8 cellular contexts compared by ENCODE assay signal in genomic region chr1:201709564-201710295, GRCh38.
DNase-seq lines count a peak whose midpoint lies in the region; ATAC-seq and TF ChIP-seq lines count a peak whose summit lies in the region.

No MANE protein-coding gene starts in this region.

- H3K9me3 ChIP-seq in PC-9 (ENCODE audit: insufficient read depth, low read depth) = no peaks in the 10 kb centered on the region
- no peaks in the 10 kb centered on the region for H3K9me3 ChIP-seq in transverse colon

- POLR2A ChIA-PET in PC-9 (lab: Charles Lee; ENCODE audit: unreplicated experiment) = interaction anchor here (0.7 kb wide), 1 partner anchor 86 kb away, joined by 4 read pairs; no protein-coding TSS in a partner anchor

- H3K27me3 ChIP-seq in PC-9 (ENCODE audit: insufficient read depth, low read depth) (no peaks in the 10 kb centered on the region), foreskin keratinocyte (no peaks in the 10 kb centered on the region), transverse colon (no peaks in the 10 kb centered on the region)

- no peak for TF ChIP-seq POLR2A in transverse colon (IDR thresholded peaks at IDR 0.05)

- H3K4me3 Mint-ChIP-seq in osteocyte (ENCODE audit: unreplicated experiment) = no peak overlapping the region

- no peak overlapping the region for H3K4me2 ChIP-seq in PC-9

- no peaks in the 10 kb centered on the region for H3K27me3 Mint-ChIP-seq in osteocyte (ENCODE audit: unreplicated experiment)

- H3K9me3 Mint-ChIP-seq in osteocyte (ENCODE audit: unreplicated experiment) = no peaks in the 10 kb centered on the region

- no TSS peak for BruUV-seq in PC-9 (replicated peaks; lab: Mats Ljungman, UMichigan)

- ATAC-seq in HG03039 (IDR thresholded peaks at IDR 0.05; ENCODE audit: unreplicated experiment) (peak; percentile 68), foreskin keratinocyte (peak; percentile 66)

- peak overlapping the region; percentile 100 for H3K27ac Mint-ChIP-seq in osteocyte (ENCODE audit: unreplicated experiment)

- no peak overlapping the region for H3K27ac ChIP-seq in PC-9
- H3K27ac ChIP-seq in foreskin keratinocyte = no peak overlapping the region
- H3K27ac ChIP-seq in transverse colon = peak overlapping the region in 2 of 4 donors; percentile 15 to 49

- peaks cover 77% of the 10 kb centered on the region for H3K4me1 Mint-ChIP-seq in osteocyte (ENCODE audit: unreplicated experiment)

- H3K79me2 ChIP-seq in PC-9 (ENCODE audit: low read depth) = no peaks in the 10 kb centered on the region

- H3K36me3 ChIP-seq in PC-9 (ENCODE audit: low read depth) (no peaks in the 10 kb centered on the region), transverse colon (no peaks in the 10 kb centered on the region)

- peaks cover 27% of the 10 kb centered on the region for H3K4me1 ChIP-seq in PC-9 (replicated peaks; ENCODE audit: insufficient read depth)
- H3K4me1 ChIP-seq in foreskin keratinocyte = peaks cover 21% of the 10 kb centered on the region
- peaks cover 32 to 46% (median 38%) of the 10 kb centered on the region in 4 donors for H3K4me1 ChIP-seq in transverse colon

- intact Hi-C loops in PC-9 (cut with micrococcal nuclease; ENCODE audit: unreplicated experiment) = loop anchor here (1.0 to 10.0 kb wide), 2 partner anchors 84 to 395 kb away; no protein-coding TSS in a partner anchor
- intact Hi-C loops in transverse colon (cut with DNase I; ENCODE audit: low total_unique reads) = loop anchor here (2.0 to 5.0 kb wide), 2 partner anchors 83 to 1563 kb away; no protein-coding TSS in a partner anchor

- 47 to 79% methylated on average over 1 to 4 of the region's 4 CpGs for WGBS in transverse colon (ENCODE audit: low coverage in 1 of 2), 2 donors

- no peaks in the 10 kb centered on the region for H3K9me2 ChIP-seq in PC-9 (ENCODE audit: insufficient read depth)

- TF ChIP-seq EP300 in transverse colon (IDR thresholded peaks at IDR 0.05; ENCODE audit: low read depth) = no peak

- peak; percentile 85 for TF ChIP-seq CTCF in PC-9 (conservative IDR thresholded peaks at IDR 0.05)
- peak; percentile 91 for TF ChIP-seq CTCF in foreskin keratinocyte (conservative IDR thresholded peaks at IDR 0.05)
- peak; percentile 97 for TF ChIP-seq CTCF in osteocyte (IDR thresholded peaks at IDR 0.05)
- TF ChIP-seq CTCF in transverse colon (IDR thresholded peaks at IDR 0.05) = peak; percentile 87 to 92 (median 91)

- H2AFZ ChIP-seq in PC-9 = no peak overlapping the region

- H3K36me3 Mint-ChIP-seq in osteocyte (ENCODE audit: unreplicated experiment) = no peaks in the 10 kb centered on the region

- DNase-seq in SHP77 (lab: John Stamatoyannopoulos, UW) = peak; percentile 23 to 34
- DNase-seq in SHP77 treated with DMSO at 0.1 percent for 48 hours (lab: John Stamatoyannopoulos, UW) = no peak
- peak in 1 of 2 experiments; percentile 71 for DNase-seq in PC-9
- DNase-seq in activated T-helper 1 cell treated with Interleukin-2 at 50 U/mL for 16 hours (ENCODE audit: low read depth) = peak; percentile 31
- peak in 1 of 2 donors; percentile 58 for DNase-seq in foreskin keratinocyte
- peak; percentile 91 for DNase-seq in osteocyte (ENCODE audit: extremely low spot score, unreplicated experiment)
- peak; percentile 77 for DNase-seq in transverse colon

- in situ Hi-C loops in transverse colon (cut with MboI; ENCODE audit: low pct_ligation_motif_present in 1 of 4, low pct_unique_long_range_greater_than_20kb in 1 of 4, low sequenced_read_pairs in 3 of 4) = loop anchor here (5.0 to 10.0 kb wide), 6 partner anchors 75 to 152 kb away; no protein-coding TSS in a partner anchor

- H3K4me3 ChIP-seq in PC-9 (no peak overlapping the region), transverse colon (no peak overlapping the region)

- no peaks in the 10 kb centered on the region for H4K20me1 ChIP-seq in PC-9 (ENCODE audit: insufficient read depth)

- H3F3A ChIP-seq in PC-9 (ENCODE audit: insufficient read depth, low read depth) = peaks cover 20% of the 10 kb centered on the region

- CTCF ChIA-PET in PC-9 (lab: Charles Lee) = interaction anchor here (0.6 to 2.0 kb wide), 8 partner anchors 32 to 179 kb away, joined by 3 to 29 read pairs (median 6); no protein-coding TSS in a partner anchor
